In genomic region chr1:223628233-223628632, GRCh38 we compare ENCODE assay signal across 8 cellular contexts.
DNase-seq lines count a peak whose midpoint lies in the region; ATAC-seq lines count a peak whose summit lies in the region.

No MANE protein-coding gene starts in this region.

- H3K4me1 Mint-ChIP-seq in activated naive CD8-positive, alpha-beta T cell treated with anti-CD3 and anti-CD28 coated beads, Interleukin-2, amount 50 U/mL, for 24 hours: no peaks in the 10 kb centered on the region

- H3K9me3 Mint-ChIP-seq in activated naive CD8-positive, alpha-beta T cell treated with anti-CD3 and anti-CD28 coated beads, Interleukin-2, amount 50 U/mL, for 24 hours: no peaks in the 10 kb centered on the region

- no peak overlapping the region for H3K27ac Mint-ChIP-seq in activated naive CD8-positive, alpha-beta T cell treated with anti-CD3 and anti-CD28 coated beads, Interleukin-2, amount 50 U/mL, for 24 hours

- DNase-seq in NCI-H2029 (lab: John Stamatoyannopoulos, UW) (peak; percentile 32), NCI-H2029 treated with DMSO at 0.1 percent for 48 hours (lab: John Stamatoyannopoulos, UW) (no peak), RPMI8226 (peak; percentile 56), iPS DF 19.7 (ENCODE audit: low read depth, low spot score) (peak; percentile 50)
- DNase-seq in activated naive CD8-positive, alpha-beta T cell treated with anti-CD3 and anti-CD28 coated beads, Interleukin-2, amount 50 U/mL, for 24 hours: peak; percentile 62
- peak; percentile 0 for DNase-seq in stimulated activated CD4-positive, alpha-beta T cell treated with anti-CD3 and anti-CD28 coated beads, Interleukin-2, amount 100 ng/mL, for 4 hours (ENCODE audit: low read depth)

- H3K36me3 Mint-ChIP-seq in activated naive CD8-positive, alpha-beta T cell treated with anti-CD3 and anti-CD28 coated beads, Interleukin-2, amount 50 U/mL, for 24 hours (ENCODE audit: low read depth): no peaks in the 10 kb centered on the region

- H3K27me3 Mint-ChIP-seq in activated naive CD8-positive, alpha-beta T cell treated with anti-CD3 and anti-CD28 coated beads, Interleukin-2, amount 50 U/mL, for 24 hours: peaks cover 3% of the 10 kb centered on the region

- H3K4me3 Mint-ChIP-seq in activated naive CD8-positive, alpha-beta T cell treated with anti-CD3 and anti-CD28 coated beads, Interleukin-2, amount 50 U/mL, for 24 hours: no peak overlapping the region

- peak; percentile 61 for ATAC-seq in HG03565 (IDR thresholded peaks at IDR 0.05; ENCODE audit: unreplicated experiment)
- ATAC-seq in activated naive CD8-positive, alpha-beta T cell treated with anti-CD3 and anti-CD28 coated beads, Interleukin-2, amount 50 U/mL, for 24 hours: peak; percentile 75
- ATAC-seq in HG03520 (IDR thresholded peaks at IDR 0.05; ENCODE audit: unreplicated experiment): no peak
